Comparison of ENCODE assay signal across 8 cellular contexts in genomic region chr17:27810211-27810901, GRCh38. TPM values are rescaled to one million over a fixed set of nuclear protein-coding genes. Genes with fewer than 3 reads are reported as not detected.
A peak's percentile ranks its signal among the peaks of the same experiment; 100 is the strongest.
DNase-seq lines count a peak whose midpoint lies in the region; ATAC-seq and TF ChIP-seq lines count a peak whose summit lies in the region.
"Had no signal": no experiment of that assay in that cellular context is flagged by ENCODE, and none has a peak within 500 bp of the region (broad histone marks: within the 10 kb centered on the region; RNA-seq: fewer than 3 reads in every experiment).

No MANE protein-coding gene starts in this region.

- WGBS in GM23248 (ENCODE audit: low coverage in 1 of 2, low lambda C conversion rate in 2 of 2, missing lambda C conversion rate in 2 of 2), 2 experiments: 35 to 40% methylated on average over 7 of the region's 7 CpGs

- in situ Hi-C loops in GM23248 (cut with MboI): no loop called here

- H3K9ac ChIP-seq in GM23248: no peak overlapping the region

- H3K4me2 ChIP-seq in GM23248 (ENCODE audit: unreplicated experiment): no peak overlapping the region

- DNase-seq in OCI-M1 (lab: John Stamatoyannopoulos, UW) (peak; percentile 21), germinal center (ENCODE audit: low spot score) (no peak), GM23248 (no peak)
- peak; percentile 20 to 25 for DNase-seq in stimulated activated CD4-positive, alpha-beta T cell treated with anti-CD3 and anti-CD28 coated beads, Interleukin-15, amount 100 ng/mL, for 48 hours (ENCODE audit: low read depth in 2 of 2)

- H2AFZ ChIP-seq in GM23248: no peak overlapping the region

- H3F3A ChIP-seq in GM23248 (ENCODE audit: insufficient read depth): no peaks in the 10 kb centered on the region

- H3K36me3 ChIP-seq in GM23248 (ENCODE audit: low read depth): no peaks in the 10 kb centered on the region

- no peak overlapping the region for H3K27ac ChIP-seq in GM23248
- H3K27ac ChIP-seq: epithelial cell of prostate had no signal

- no peak overlapping the region for H3K4me3 ChIP-seq in GM23248

- H3K9me2 ChIP-seq in GM23248 (ENCODE audit: insufficient read depth): no peaks in the 10 kb centered on the region

- TF ChIP-seq POLR2A in GM18526 (IDR thresholded peaks at IDR 0.05; ENCODE audit: extremely low read depth, insufficient read length): peak; percentile 35

- no peaks in the 10 kb centered on the region for H3K27me3 ChIP-seq in GM23248 (replicated peaks; ENCODE audit: insufficient read depth)

- H4K20me1 ChIP-seq in GM23248 (ENCODE audit: insufficient read depth): no peaks in the 10 kb centered on the region

- no peaks in the 10 kb centered on the region for H3K9me3 ChIP-seq in GM23248 (ENCODE audit: low read depth)

- ATAC-seq in GM21529 (IDR thresholded peaks at IDR 0.05; ENCODE audit: unreplicated experiment) (peak; percentile 40), HG02885 (IDR thresholded peaks at IDR 0.05; ENCODE audit: poor library complexity, unreplicated experiment) (no peak)

- no peaks in the 10 kb centered on the region for H3K4me1 ChIP-seq in GM23248 (ENCODE audit: insufficient read depth)

- no peaks in the 10 kb centered on the region for H3K79me2 ChIP-seq in GM23248 (ENCODE audit: insufficient read depth)

RNA-seq across cellular contexts. Expression of gene NOS2, which starts 10.0 kb away (rescaled TPM):
- not detected in 2 replicates for total RNA-seq in GM23248 (2014; rRNA removed; shearing (Covaris generic))
- not detected in 2 replicates for polyA plus RNA-seq in GM23248 (2016; fragmentation: Nextera tagmentation; extraction: Ambion mirVana)

Comparison
In these comparisons a context has a peak if more than half of its experiments do, and no peak if none do; other contexts are left out.
1. DNase-seq: peak in OCI-M1 (single experiment) and stimulated activated CD4-positive, alpha-beta T cell treated with anti-CD3 and anti-CD28 coated beads, Interleukin-15, amount 100 ng/mL, for 48 hours (2 of 2); none in germinal center (single experiment) and GM23248 (single experiment).